14 cellular contexts compared by ENCODE assay signal in the genomic region with DNA sequence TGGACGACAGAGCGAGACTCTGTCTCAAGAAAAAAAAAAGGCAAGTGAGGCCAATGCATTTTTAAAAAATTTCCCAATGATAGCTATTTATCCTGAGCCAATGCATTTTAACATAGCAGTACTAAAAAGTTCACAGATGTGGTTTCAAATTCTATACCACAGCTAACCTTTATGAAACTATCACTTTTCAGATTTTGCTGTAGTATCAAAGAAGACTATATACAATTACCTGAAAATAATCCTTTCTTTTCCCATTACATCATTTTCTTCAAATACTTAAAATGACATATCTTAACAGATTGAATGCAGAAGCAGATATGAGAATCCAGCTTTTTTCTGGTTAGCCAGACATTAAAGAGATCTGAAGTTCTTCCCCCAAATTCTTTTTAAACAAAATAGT. TPM values are rescaled to one million over a fixed set of nuclear protein-coding genes. Genes with fewer than 3 reads are reported as not detected.
DNase-seq lines count a peak whose midpoint lies in the region; ATAC-seq and TF ChIP-seq lines count a peak whose summit lies in the region.
"Had no signal": no experiment of that assay in that cellular context is flagged by ENCODE, and none has a peak within 500 bp of the region (broad histone marks: within the 10 kb centered on the region; RNA-seq: fewer than 3 reads in every experiment).

No MANE protein-coding gene starts in this region.

- H3K4me1 ChIP-seq in HEK293 (ENCODE audit: control insufficient read depth, insufficient read depth, low read length): no peaks in the 10 kb centered on the region
- no peaks in the 10 kb centered on the region for H3K4me1 ChIP-seq in effector memory CD4-positive, alpha-beta T cell (ENCODE audit: control insufficient read depth, insufficient read depth, low read length, poor library complexity, severe bottlenecking)

- H3K9me3 Mint-ChIP-seq in activated T-cell treated with anti-CD3 and anti-CD28 coated beads, Interleukin-2, amount 50 U/mL, for 4 hours: no peaks in the 10 kb centered on the region
- no peaks in the 10 kb centered on the region for H3K9me3 Mint-ChIP-seq in activated T-helper 17 cell treated with anti-CD3 and anti-CD28 coated beads, Interleukin-2, amount 50 U/mL, for 72 hours
- H3K9me3 Mint-ChIP-seq: CD4-positive, alpha-beta T cell had no signal

- TF ChIP-seq CTCF in HEK293 (tag by site-specific recombination; IDR thresholded peaks at IDR 0.05) (no peak), GM13976 (IDR thresholded peaks at IDR 0.05; ENCODE audit: borderline replicate concordance, control extremely low read depth, extremely low read depth, insufficient read depth, missing control alignments) (no peak)

- no peak for DNase-seq in activated T-cell treated with anti-CD3 and anti-CD28 coated beads, Interleukin-2, amount 50 U/mL, for 4 hours
- no peak for DNase-seq in activated T-cell treated with anti-CD3 and anti-CD28 coated beads, Interleukin-2, amount 50 U/mL, for 48 hours
- DNase-seq in GM13976 (ENCODE audit: low spot score) (no peak), NCI-H1417 treated with DMSO at 0.1 percent for 48 hours (lab: John Stamatoyannopoulos, UW) (no peak)
- DNase-seq in effector memory CD4-positive, alpha-beta T cell: no peak
- DNase-seq: C1 segment of cervical spinal cord; Calu3; CD4-positive, alpha-beta T cell; DMS 273 treated with DMSO at 0.1 percent for 48 hours; HCEC 1CT had no signal

- H3K4me1 Mint-ChIP-seq in activated T-cell treated with anti-CD3 and anti-CD28 coated beads, Interleukin-2, amount 50 U/mL, for 4 hours (ENCODE audit: low read depth): peaks cover 8% of the 10 kb centered on the region
- peaks cover 5% of the 10 kb centered on the region for H3K4me1 Mint-ChIP-seq in activated T-helper 17 cell treated with anti-CD3 and anti-CD28 coated beads, Interleukin-2, amount 50 U/mL, for 72 hours

- H3K4me3 Mint-ChIP-seq in activated T-cell treated with anti-CD3 and anti-CD28 coated beads, Interleukin-2, amount 50 U/mL, for 4 hours: no peak overlapping the region
- H3K4me3 Mint-ChIP-seq in activated T-helper 17 cell treated with anti-CD3 and anti-CD28 coated beads, Interleukin-2, amount 50 U/mL, for 72 hours: no peak overlapping the region
- H3K4me3 Mint-ChIP-seq: B cell; CD4-positive, alpha-beta T cell had no signal

- no peaks in the 10 kb centered on the region for H3K27me3 ChIP-seq in effector memory CD4-positive, alpha-beta T cell (replicated peaks; ENCODE audit: control insufficient read depth, insufficient read depth, low read length, poor library complexity, severe bottlenecking)

- no peaks in the 10 kb centered on the region for H3K27me3 Mint-ChIP-seq in activated T-cell treated with anti-CD3 and anti-CD28 coated beads, Interleukin-2, amount 50 U/mL, for 4 hours (ENCODE audit: low read depth)
- no peaks in the 10 kb centered on the region for H3K27me3 Mint-ChIP-seq in activated T-helper 17 cell treated with anti-CD3 and anti-CD28 coated beads, Interleukin-2, amount 50 U/mL, for 72 hours
- H3K27me3 Mint-ChIP-seq: B cell; CD4-positive, alpha-beta T cell had no signal

- no peaks in the 10 kb centered on the region for H3K9me3 ChIP-seq in HEK293 (ENCODE audit: control insufficient read depth, insufficient read depth, low read depth, low read length)
- no peaks in the 10 kb centered on the region for H3K9me3 ChIP-seq in effector memory CD4-positive, alpha-beta T cell (ENCODE audit: control insufficient read depth, low read length)

- H3K36me3 ChIP-seq in HEK293 (ENCODE audit: control insufficient read depth in 2 of 2, insufficient read depth in 1 of 2, low read length in 2 of 2): no peaks in the 10 kb centered on the region; a peak in 1 of 3 replicates
- H3K36me3 ChIP-seq in effector memory CD4-positive, alpha-beta T cell (ENCODE audit: control insufficient read depth, insufficient read depth, low read length): peaks cover 8% of the 10 kb centered on the region

- H3K27ac Mint-ChIP-seq in activated T-helper 17 cell treated with anti-CD3 and anti-CD28 coated beads, Interleukin-2, amount 50 U/mL, for 72 hours: no peak overlapping the region
- H3K27ac Mint-ChIP-seq: B cell; CD4-positive, alpha-beta T cell had no signal

- CTCF ChIA-PET in HEK293 (lab: Yijun Ruan, JAX): interaction anchor here (1.1 to 2.3 kb wide), 4 partner anchors 11 to 595 kb away, joined by 5 to 7 read pairs (median 7); partner anchors contain the start of gene ATP5MC2

- in situ Hi-C loops in GM13976 (cut with MboI; ENCODE audit: low sequenced_read_pairs, unreplicated experiment): no loop called here

- peaks cover 3% of the 10 kb centered on the region for H3K36me3 Mint-ChIP-seq in activated T-cell treated with anti-CD3 and anti-CD28 coated beads, Interleukin-2, amount 50 U/mL, for 4 hours (ENCODE audit: insufficient read depth)
- H3K36me3 Mint-ChIP-seq in activated T-helper 17 cell treated with anti-CD3 and anti-CD28 coated beads, Interleukin-2, amount 50 U/mL, for 72 hours (ENCODE audit: low read depth): peaks cover 27% of the 10 kb centered on the region

- H3K27ac ChIP-seq in HEK293 (ENCODE audit: extremely low read depth, low read depth, low read length): no peak overlapping the region
- H3K27ac ChIP-seq in effector memory CD4-positive, alpha-beta T cell (ENCODE audit: insufficient read depth, low read length, poor library complexity, severe bottlenecking): no peak overlapping the region

- peak; percentile 48 to 63 for ATAC-seq in activated T-cell treated with anti-CD3 and anti-CD28 coated beads, Interleukin-2, amount 50 U/mL, for 4 hours
- ATAC-seq in activated T-helper 17 cell treated with anti-CD3 and anti-CD28 coated beads, Interleukin-2, amount 50 U/mL, for 72 hours (replicated peaks): peak; percentile 55
- ATAC-seq: HepG2 had no signal

- H3K4me3 ChIP-seq in HEK293 (ENCODE audit: low read depth, low read length): no peak overlapping the region
- H3K4me3 ChIP-seq in effector memory CD4-positive, alpha-beta T cell (ENCODE audit: insufficient read depth, low read depth, low read length, poor library complexity, severe bottlenecking): no peak overlapping the region

- POLR2A ChIA-PET in HEK293 (lab: Yijun Ruan, JAX): interaction anchor here (1.1 kb wide), 1 partner anchor 11 kb away, joined by 3 read pairs; no protein-coding TSS in a partner anchor

TF ChIP-seq in HEK293, 187 proteins besides CTCF, POLR2A, EP300 and RAD21:
- TF ChIP-seq ZNF747 (tag by site-specific recombination; IDR thresholded peaks at IDR 0.05): no peak
- TF ChIP-seq ATF2 (tag by site-specific recombination; IDR thresholded peaks at IDR 0.05; ENCODE audit: low read depth): peak; percentile 56; the same call in 1 of the 2 replicates

RNA-seq across cellular contexts. Expression of gene ATF7, which starts 13.2 kb away (rescaled TPM):
- total RNA-seq in activated T-cell treated with anti-CD3 and anti-CD28 coated beads, Interleukin-2, amount 50 U/mL, for 4 hours: 10 to 100 TPM; 19.2 to 23.2 (median 20.9) TPM
- 10 to 100 TPM; 28.1 to 31.5 TPM for total RNA-seq in activated T-helper 17 cell treated with anti-CD3 and anti-CD28 coated beads, Interleukin-2, amount 50 U/mL, for 72 hours
